ENCODE assay signal across 21 cellular contexts in the genomic region with DNA sequence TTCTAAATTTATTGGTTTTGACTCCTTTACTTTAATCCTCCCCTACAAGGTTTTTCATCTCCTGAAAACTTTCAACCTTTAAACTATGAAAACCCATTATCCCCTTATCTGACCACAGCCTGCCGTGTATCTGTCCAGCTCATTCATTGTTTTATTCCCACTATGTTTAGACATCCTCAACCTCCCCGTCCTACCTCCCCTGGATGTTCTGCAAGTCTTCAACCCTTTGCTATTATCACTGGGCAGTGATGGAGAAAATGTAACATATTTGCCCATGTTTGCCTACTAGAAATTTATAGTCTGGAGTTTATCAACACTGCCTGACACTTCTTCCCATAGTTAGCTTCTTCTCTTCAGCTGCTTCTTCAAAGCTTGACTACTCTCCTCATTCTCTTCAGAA.
"Had no signal": no experiment of that assay in that cellular context is flagged by ENCODE, and none has a peak within 500 bp of the region (broad histone marks: within the 10 kb centered on the region; RNA-seq: fewer than 3 reads in every experiment).

No MANE protein-coding gene starts in this region.

- H3K27me3 Mint-ChIP-seq: naive B cell; naive thymus-derived CD8-positive, alpha-beta T cell had no signal

- H3K36me3 Mint-ChIP-seq: mesothelial cell of epicardium, naive B cell had no signal

- H3K27ac ChIP-seq: coronary artery, dorsolateral prefrontal cortex, esophagus muscularis mucosa, gastrocnemius medialis, heart right ventricle, left lung, lower lobe of right lung had no signal

- ATAC-seq: gastrocnemius medialis; left lung; left ventricle myocardium superior; lower lobe of right lung; mucosa of descending colon; naive thymus-derived CD8-positive, alpha-beta T cell had no signal

- H3K9me3 ChIP-seq: esophagus muscularis mucosa, gastrocnemius medialis, heart right ventricle, left lung, lower lobe of right lung, mucosa of descending colon had no signal

- H3K36me3 ChIP-seq: esophagus muscularis mucosa, gastrocnemius medialis, heart right ventricle, left lung, lower lobe of right lung had no signal

- H3K27ac Mint-ChIP-seq: mesothelial cell of epicardium; naive B cell; naive thymus-derived CD8-positive, alpha-beta T cell had no signal

- H3K9me3 Mint-ChIP-seq: mesothelial cell of epicardium had no signal

- H3K4me3 Mint-ChIP-seq: mesothelial cell of epicardium; naive B cell; naive thymus-derived CD8-positive, alpha-beta T cell had no signal

- H3K27me3 ChIP-seq: dorsolateral prefrontal cortex, esophagus muscularis mucosa, gastrocnemius medialis, heart right ventricle, left lung had no signal

- H3K4me1 ChIP-seq: esophagus muscularis mucosa, gastrocnemius medialis, heart right ventricle, left lung, lower lobe of right lung had no signal

- H3K4me1 Mint-ChIP-seq: mesothelial cell of epicardium; naive B cell; naive thymus-derived CD8-positive, alpha-beta T cell had no signal

- DNase-seq: dermis blood vessel endothelial cell; dorsolateral prefrontal cortex; effector CD4-positive, alpha-beta T cell; effector memory CD4-positive, alpha-beta T cell; foreskin melanocyte; gastrocnemius medialis; glutamatergic neuron; head of caudate nucleus; heart right ventricle; hippocampal formation; left cardiac atrium; left lung; left ventricle myocardium superior; lower lobe of right lung; mesenchymal stem cell; mucosa of descending colon; naive B cell; naive thymus-derived CD8-positive, alpha-beta T cell had no signal

- H3K4me3 ChIP-seq: coronary artery, esophagus muscularis mucosa, gastrocnemius medialis, heart right ventricle, left lung, lower lobe of right lung, mucosa of descending colon had no signal
